Comparison of ENCODE assay signal across 1 cellular context in the genomic region with DNA sequence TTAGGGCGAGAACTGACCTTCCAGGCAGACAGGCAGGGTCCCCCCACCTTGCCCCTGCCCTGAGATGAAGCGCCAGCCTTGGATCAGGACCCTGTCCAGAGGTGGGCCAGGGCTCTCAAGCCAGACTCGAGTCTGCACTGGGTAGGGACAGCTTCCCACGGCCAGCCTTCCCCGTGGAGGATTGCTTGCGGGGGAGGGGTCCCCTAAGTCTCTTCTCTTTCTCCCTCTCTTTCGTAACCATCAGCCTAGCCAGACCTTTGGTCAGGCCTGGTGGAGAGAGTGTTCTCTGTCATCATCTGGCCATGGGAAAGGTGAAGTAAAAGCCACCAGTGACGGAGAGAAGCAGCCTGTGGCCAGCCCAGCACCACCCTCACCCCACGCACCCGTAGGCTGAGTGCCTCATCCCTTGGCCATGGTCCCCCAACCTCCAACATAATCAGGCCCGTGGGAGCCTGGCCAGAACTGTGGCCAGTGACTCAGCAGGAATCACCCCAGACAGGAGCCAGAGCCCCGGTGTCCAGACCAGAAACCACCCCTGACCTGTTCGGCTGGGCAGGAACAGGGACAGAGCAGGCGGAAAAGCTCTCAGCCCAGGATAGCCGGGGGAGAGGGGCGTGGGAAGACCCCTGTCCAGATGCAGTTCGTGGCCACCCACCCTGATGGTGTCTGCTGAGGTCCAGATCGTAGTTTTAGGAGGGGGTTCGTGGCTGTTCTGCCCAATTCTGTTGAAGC.
TF ChIP-seq lines count a peak whose summit lies in the region.

No MANE protein-coding gene starts in this region.

TF ChIP-seq in H1, 55 proteins besides CTCF, POLR2A, EP300 and RAD21:
- no peak for TF ChIP-seq SUZ12 (IDR thresholded peaks at IDR 0.05; ENCODE audit: low read length)
TF ChIP-seq in H1: peak in this region for 0.
